Comparison of ENCODE assay signal across 19 cellular contexts in genomic region chr6:142941018-142941417, GRCh38. TPM values are rescaled to one million over a fixed set of nuclear protein-coding genes. Genes with fewer than 3 reads are reported as not detected.
DNase-seq lines count a peak whose midpoint lies in the region; ATAC-seq, FAIRE-seq and TF ChIP-seq lines count a peak whose summit lies in the region.
"Had no signal": no experiment of that assay in that cellular context is flagged by ENCODE, and none has a peak within 500 bp of the region (broad histone marks: within the 10 kb centered on the region; RNA-seq: fewer than 3 reads in every experiment).

No MANE protein-coding gene starts in this region.

- TF ChIP-seq CTCF in MCF 10A (IDR thresholded peaks at IDR 0.05; ENCODE audit: unreplicated experiment) (no peak), breast epithelium (IDR thresholded peaks at IDR 0.05) (no peak), activated B cell treated with CpG ODN at 0.5 μM for 24 hours (IDR thresholded peaks at IDR 0.05) (no peak)

- H3K4me1 Mint-ChIP-seq in MCF 10A (ENCODE audit: insufficient read depth, unreplicated experiment) (peaks cover 42% of the 10 kb centered on the region), activated B cell treated with CpG ODN at 0.5 μM for 24 hours (peaks cover 56% of the 10 kb centered on the region)
- peaks cover 46 to 67% of the 10 kb centered on the region in 2 donors for H3K4me1 Mint-ChIP-seq in effector memory CD8-positive, alpha-beta T cell (ENCODE audit: low read depth in 2 of 2)
- H3K4me1 Mint-ChIP-seq in stimulated activated naive CD8-positive, alpha-beta T cell treated with anti-CD3 and anti-CD28 coated beads, Interleukin-15, amount 100 ng/mL, for 72 hours: peaks cover 68% of the 10 kb centered on the region

- no peaks in the 10 kb centered on the region for H3K9me3 ChIP-seq in breast epithelium
- H3K9me3 ChIP-seq: body of pancreas, thoracic aorta had no signal

- H3K9me3 Mint-ChIP-seq in MCF 10A (ENCODE audit: unreplicated experiment) (no peaks in the 10 kb centered on the region), activated B cell treated with CpG ODN at 0.5 μM for 24 hours (no peaks in the 10 kb centered on the region)
- H3K9me3 Mint-ChIP-seq in effector memory CD8-positive, alpha-beta T cell: no peaks in the 10 kb centered on the region
- no peaks in the 10 kb centered on the region for H3K9me3 Mint-ChIP-seq in stimulated activated naive CD8-positive, alpha-beta T cell treated with anti-CD3 and anti-CD28 coated beads, Interleukin-15, amount 100 ng/mL, for 72 hours

- no TSS peak for BruUV-seq in MCF 10A (replicated peaks; lab: Mats Ljungman, UMichigan)

- H3K36me3 ChIP-seq in breast epithelium: no peaks in the 10 kb centered on the region
- H3K36me3 ChIP-seq: thoracic aorta had no signal

- intact Hi-C loops in MCF 10A (cut with micrococcal nuclease): loop anchor here (10.0 kb wide), 1 partner anchor 294 kb away; no protein-coding TSS in a partner anchor
- intact Hi-C loops in breast epithelium (cut with DNase I; ENCODE audit: low total_unique reads): no loop called here
- intact Hi-C loops in activated B cell treated with CpG ODN at 0.5 μM for 24 hours (cut with micrococcal nuclease): loop anchor here (10.0 kb wide), 1 partner anchor 624 kb away; no protein-coding TSS in a partner anchor

- H3K27me3 ChIP-seq in breast epithelium: no peaks in the 10 kb centered on the region
- H3K27me3 ChIP-seq: body of pancreas, hepatocyte had no signal

- TF ChIP-seq POLR2A in breast epithelium (IDR thresholded peaks at IDR 0.05): no peak

- no peak for ATAC-seq in activated B cell treated with CpG ODN at 0.5 μM for 24 hours (ENCODE audit: low read depth)
- ATAC-seq in effector memory CD8-positive, alpha-beta T cell (replicated peaks): no peak
- no peak for ATAC-seq in stimulated activated naive CD8-positive, alpha-beta T cell treated with anti-CD3 and anti-CD28 coated beads, Interleukin-15, amount 100 ng/mL, for 72 hours
- ATAC-seq in HG02884 (IDR thresholded peaks at IDR 0.05; ENCODE audit: unreplicated experiment): no peak
- ATAC-seq in HG03521 (IDR thresholded peaks at IDR 0.05; ENCODE audit: unreplicated experiment): no peak
- ATAC-seq: activated CD4-positive, CD25-positive, alpha-beta regulatory T cell treated with anti-CD3 and anti-CD28 coated beads, Interleukin-2, amount 50 U/mL, for 24 hours; body of pancreas; Right ventricle myocardium inferior; sciatic nerve had no signal

- CTCF ChIA-PET in MCF 10A (lab: Yijun Ruan, JAX) (no interaction called here), activated B cell treated with CpG ODN at 0.5 μM for 24 hours (lab: Charles Lee) (interaction anchor here (1.1 kb wide), 1 partner anchor 86 kb away, joined by 3 read pairs; no protein-coding TSS in a partner anchor)

- H3K27ac ChIP-seq in breast epithelium: no peak overlapping the region
- H3K27ac ChIP-seq: body of pancreas, hepatocyte, KMS-11 had no signal

- POLR2A ChIA-PET in MCF 10A (lab: Yijun Ruan, JAX) (interaction anchor here (0.7 to 8.2 kb wide), 6 partner anchors 8 to 395 kb away, joined by 3 to 161 read pairs (median 3); no protein-coding TSS in a partner anchor), activated B cell treated with CpG ODN at 0.5 μM for 24 hours (lab: Charles Lee) (no interaction called here)

- H3K4me3 Mint-ChIP-seq in MCF 10A (ENCODE audit: unreplicated experiment) (no peak overlapping the region), activated B cell treated with CpG ODN at 0.5 μM for 24 hours (no peak overlapping the region)
- H3K4me3 Mint-ChIP-seq in effector memory CD8-positive, alpha-beta T cell: peak overlapping the region; percentile 92 to 98
- H3K4me3 Mint-ChIP-seq in stimulated activated naive CD8-positive, alpha-beta T cell treated with anti-CD3 and anti-CD28 coated beads, Interleukin-15, amount 100 ng/mL, for 72 hours: peak overlapping the region; percentile 84 to 98

- H3K4me1 ChIP-seq in breast epithelium: no peaks in the 10 kb centered on the region

- DNase-seq in MCF 10A (ENCODE audit: unreplicated experiment) (no peak), breast epithelium (ENCODE audit: low spot score in 2 of 2) (no peak), activated B cell treated with CpG ODN at 0.5 μM for 24 hours (no peak), frontal cortex (ENCODE audit: low spot score in 2 of 2) (no peak)
- DNase-seq in effector memory CD8-positive, alpha-beta T cell: no peak
- DNase-seq in stimulated activated naive CD8-positive, alpha-beta T cell treated with anti-CD3 and anti-CD28 coated beads, Interleukin-15, amount 100 ng/mL, for 72 hours: no peak
- DNase-seq: body of pancreas; DMS 273 treated with DMSO at 0.1 percent for 48 hours; NCI-H1436; stimulated activated CD4-positive, alpha-beta T cell treated with anti-CD3 and anti-CD28 coated beads, Interleukin-4, amount 100 ng/mL, for 1 hour had no signal

- FAIRE-seq in frontal cortex (lab: Jason Lieb, UNC): no peak
- FAIRE-seq: H1 had no signal

- no peak overlapping the region for H3K4me3 ChIP-seq in breast epithelium
- H3K4me3 ChIP-seq: body of pancreas, hepatocyte, thoracic aorta had no signal

- H3K36me3 Mint-ChIP-seq in MCF 10A (ENCODE audit: insufficient read depth, unreplicated experiment) (peaks cover 8% of the 10 kb centered on the region), activated B cell treated with CpG ODN at 0.5 μM for 24 hours (ENCODE audit: low read depth) (peaks cover 4% of the 10 kb centered on the region)
- peaks cover 39% of the 10 kb centered on the region for H3K36me3 Mint-ChIP-seq in effector memory CD8-positive, alpha-beta T cell (ENCODE audit: insufficient read depth)

- H3K27me3 Mint-ChIP-seq in MCF 10A (ENCODE audit: insufficient read depth, unreplicated experiment) (no peaks in the 10 kb centered on the region), activated B cell treated with CpG ODN at 0.5 μM for 24 hours (no peaks in the 10 kb centered on the region)
- H3K27me3 Mint-ChIP-seq in effector memory CD8-positive, alpha-beta T cell: no peaks in the 10 kb centered on the region
- H3K27me3 Mint-ChIP-seq in stimulated activated naive CD8-positive, alpha-beta T cell treated with anti-CD3 and anti-CD28 coated beads, Interleukin-15, amount 100 ng/mL, for 72 hours: no peaks in the 10 kb centered on the region

- H3K27ac Mint-ChIP-seq in MCF 10A (ENCODE audit: low read depth, unreplicated experiment) (peak overlapping the region; percentile 63), activated B cell treated with CpG ODN at 0.5 μM for 24 hours (peak overlapping the region; percentile 10)
- peak overlapping the region; percentile 99 to 100 for H3K27ac Mint-ChIP-seq in effector memory CD8-positive, alpha-beta T cell
- H3K27ac Mint-ChIP-seq in stimulated activated naive CD8-positive, alpha-beta T cell treated with anti-CD3 and anti-CD28 coated beads, Interleukin-15, amount 100 ng/mL, for 72 hours: peak overlapping the region; percentile 61 to 100

RNA-seq across cellular contexts. Expression of gene HIVEP2, which starts 4.0 kb away (rescaled TPM):
- total RNA-seq in MCF 10A (2022): 22.5 and 23.6 TPM in 2 replicates
- 10 to 100 TPM; 20.6 to 25.0 (median 23.9) TPM for total RNA-seq in breast epithelium
- 22.2 and 25.4 TPM in 2 replicates for total RNA-seq in activated B cell treated with CpG ODN at 0.5 μM for 24 hours
- 68.9 TPM for total RNA-seq in frontal cortex

Comparison
In these comparisons a context has a peak if more than half of its experiments do, and no peak if none do; other contexts are left out.
1. H3K27ac Mint-ChIP-seq: peak in every context shown above with its lines; median percentile 100 in effector memory CD8-positive, alpha-beta T cell; 80 in stimulated activated naive CD8-positive, alpha-beta T cell treated with anti-CD3 and anti-CD28 coated beads, Interleukin-15, amount 100 ng/mL, for 72 hours; 63 in MCF 10A; 10 in activated B cell treated with CpG ODN at 0.5 μM for 24 hours.
2. H3K4me3 Mint-ChIP-seq: peak in effector memory CD8-positive, alpha-beta T cell (2 of 2) and stimulated activated naive CD8-positive, alpha-beta T cell treated with anti-CD3 and anti-CD28 coated beads, Interleukin-15, amount 100 ng/mL, for 72 hours (2 of 2); none in MCF 10A (single experiment) and activated B cell treated with CpG ODN at 0.5 μM for 24 hours (single experiment).